In genomic region chr6:158662607-158663464, GRCh38 we compare ENCODE assay signal across 9 cellular contexts. TPM values are rescaled to one million over a fixed set of nuclear protein-coding genes. Genes with fewer than 3 reads are reported as not detected.
A peak's percentile ranks its signal among the peaks of the same experiment; 100 is the strongest.
DNase-seq lines count a peak whose midpoint lies in the region; ATAC-seq, FAIRE-seq and TF ChIP-seq lines count a peak whose summit lies in the region.
"Had no signal": no experiment of that assay in that cellular context is flagged by ENCODE, and none has a peak within 500 bp of the region (broad histone marks: within the 10 kb centered on the region; RNA-seq: fewer than 3 reads in every experiment).

No MANE protein-coding gene starts in this region.

- H3K9me2 ChIP-seq in GM23248 (ENCODE audit: insufficient read depth) = no peaks in the 10 kb centered on the region

- H3K27me3 ChIP-seq in GM23248 (replicated peaks; ENCODE audit: insufficient read depth) (no peaks in the 10 kb centered on the region), prostate gland (replicated peaks; ENCODE audit: insufficient read depth) (no peaks in the 10 kb centered on the region)

- H3K4me3 ChIP-seq in GM23248 (no peak overlapping the region), prostate gland (peak overlapping the region; percentile 22 to 42)

- H3K36me3 ChIP-seq in GM23248 (ENCODE audit: low read depth) = no peaks in the 10 kb centered on the region
- H3K36me3 ChIP-seq in prostate gland = no peaks in the 10 kb centered on the region

- H3K9ac ChIP-seq in GM23248 = no peak overlapping the region

- peaks cover 8% of the 10 kb centered on the region; the same call in 1 of the 2 replicates for H3K4me1 ChIP-seq in GM23248 (ENCODE audit: insufficient read depth)
- peaks cover 7% of the 10 kb centered on the region for H3K4me1 ChIP-seq in prostate gland (replicated peaks)

- FAIRE-seq in urothelium cell line (lab: Jason Lieb, UNC) = no peak
- FAIRE-seq: endometrium had no signal

- no peaks in the 10 kb centered on the region for H4K20me1 ChIP-seq in GM23248 (ENCODE audit: insufficient read depth)

- no peak overlapping the region for H3K4me2 ChIP-seq in GM23248 (ENCODE audit: unreplicated experiment)

- H3K9me3 ChIP-seq in GM23248 (ENCODE audit: low read depth) (no peaks in the 10 kb centered on the region), prostate gland (no peaks in the 10 kb centered on the region)

- H3K27ac ChIP-seq in GM23248 (no peak overlapping the region), prostate gland (peak overlapping the region; percentile 84 to 86)

- peak overlapping the region; percentile 21; the same call in 1 of the 2 replicates for H2AFZ ChIP-seq in GM23248

- no peak for TF ChIP-seq POLR2A in prostate gland (IDR thresholded peaks at IDR 0.05)

- TF ChIP-seq CTCF in prostate gland (IDR thresholded peaks at IDR 0.05) = no peak

- in situ Hi-C loops in GM23248 (cut with MboI) = no loop called here

- no peak for ATAC-seq in GM18861 (IDR thresholded peaks at IDR 0.05; ENCODE audit: unreplicated experiment)
- no peak for ATAC-seq in GM18517 (IDR thresholded peaks at IDR 0.05; ENCODE audit: unreplicated experiment)

- peaks cover 5% of the 10 kb centered on the region; the same call in 1 of the 2 replicates for H3F3A ChIP-seq in GM23248 (ENCODE audit: insufficient read depth)

- no peaks in the 10 kb centered on the region for H3K79me2 ChIP-seq in GM23248 (ENCODE audit: insufficient read depth)

- DNase-seq in GM23248 (no peak), NCI-H69 (lab: John Stamatoyannopoulos, UW) (peak; percentile 90), fibroblast of gingiva (ENCODE audit: low read depth) (peak; percentile 39), prostate gland (ENCODE audit: low spot score) (no peak), urothelium cell line (ENCODE audit: low spot score) (no peak)
- DNase-seq in activated CD4-positive, alpha-beta T cell treated with anti-CD3 and anti-CD28 coated beads for 48 hours = no peak

- intact Hi-C loops in prostate gland (cut with DNase I) = no loop called here

- WGBS in GM23248 (ENCODE audit: low coverage in 1 of 2, low lambda C conversion rate in 2 of 2, missing lambda C conversion rate in 2 of 2), 2 experiments = 47 to 51% methylated on average over 24 of the region's 24 CpGs
- 11% methylated on average over 24 of the region's 24 CpGs for WGBS in prostate gland

RNA-seq across cellular contexts. Expression of gene SYTL3, which starts 13.0 kb away (rescaled TPM):
- total RNA-seq in GM23248 (2014; rRNA removed; shearing (Covaris generic)) = 2.1 and 11.8 TPM in 2 replicates
- 2.3 and 3.8 TPM in 2 replicates for polyA plus RNA-seq in GM23248 (2016; fragmentation: Nextera tagmentation; extraction: Ambion mirVana)
- 10 to 100 TPM in 1 of 2 donors, 1 to 10 TPM in 1; 9.9 to 12.1 TPM for total RNA-seq in prostate gland

RNA-seq across cellular contexts. Expression of gene DYNLT1, which starts 18.3 kb away (rescaled TPM):
- 79.7 and 86.4 TPM in 2 replicates for total RNA-seq in GM23248 (2014; rRNA removed; shearing (Covaris generic))
- polyA plus RNA-seq in GM23248 (2016; fragmentation: Nextera tagmentation; extraction: Ambion mirVana) = 368 TPM in 2 replicates
- 100 to 1,000 TPM in 1 of 2 donors, 10 to 100 TPM in 1; 95.9 to 138 TPM for total RNA-seq in prostate gland

Comparison
In these comparisons a context has a peak if more than half of its experiments do, and no peak if none do; other contexts are left out.
1. DNase-seq: peak in NCI-H69 (single experiment) and fibroblast of gingiva (single experiment); none in GM23248 (single experiment), prostate gland (single experiment), urothelium cell line (single experiment) and activated CD4-positive, alpha-beta T cell treated with anti-CD3 and anti-CD28 coated beads for 48 hours (single experiment).